ENCODE assay signal across 19 cellular contexts in genomic region chr9:119272500-119273211, GRCh38.
"Had no signal": no experiment of that assay in that cellular context is flagged by ENCODE, and none has a peak within 500 bp of the region (broad histone marks: within the 10 kb centered on the region; RNA-seq: fewer than 3 reads in every experiment).

No MANE protein-coding gene starts in this region.

- H3K9me3 ChIP-seq: mucosa of descending colon, psoas muscle, suprapubic skin had no signal

- H3K4me3 Mint-ChIP-seq: activated CD4-positive, alpha-beta memory T cell treated with anti-CD3 and anti-CD28 coated beads for 36 hours; activated naive CD8-positive, alpha-beta T cell treated with anti-CD3 and anti-CD28 coated beads, Interleukin-2, amount 10 ng/mL, durations not matched to agents 7 days and 5 days; activated T-cell treated with anti-CD3 and anti-CD28 coated beads, Interleukin-2, amount 50 U/mL, for 4 hours; effector memory CD8-positive, alpha-beta T cell; naive thymus-derived CD8-positive, alpha-beta T cell; T-helper 2 cell treated with Interferon-gamma antibody and Interleukin-4, amounts not matched to agents 5 μg/mL and 100 μg/mL, for 36 hours had no signal

- H3K36me3 ChIP-seq: suprapubic skin had no signal

- H3K4me3 ChIP-seq: lung, mucosa of descending colon, psoas muscle, suprapubic skin had no signal

- ATAC-seq: activated T-cell treated with anti-CD3 and anti-CD28 coated beads, Interleukin-2, amount 50 U/mL, for 4 hours; effector memory CD8-positive, alpha-beta T cell; mucosa of descending colon; naive thymus-derived CD8-positive, alpha-beta T cell; stimulated activated naive CD8-positive, alpha-beta T cell treated with anti-CD3 and anti-CD28 coated beads, Interleukin-15, Interleukin-2, amounts not matched to agents 100 U/mL and 50 U/mL, for 24 hours had no signal

- H3K27ac Mint-ChIP-seq: activated CD4-positive, alpha-beta memory T cell treated with anti-CD3 and anti-CD28 coated beads for 36 hours; activated naive CD8-positive, alpha-beta T cell treated with anti-CD3 and anti-CD28 coated beads, Interleukin-2, amount 10 ng/mL, durations not matched to agents 7 days and 5 days; effector memory CD8-positive, alpha-beta T cell; naive thymus-derived CD8-positive, alpha-beta T cell; T-helper 2 cell treated with Interferon-gamma antibody and Interleukin-4, amounts not matched to agents 5 μg/mL and 100 μg/mL, for 36 hours had no signal

- DNase-seq: activated CD4-positive, alpha-beta memory T cell treated with anti-CD3 and anti-CD28 coated beads for 36 hours; activated CD4-positive, alpha-beta T cell treated with anti-CD3 and anti-CD28 coated beads for 1 hour; activated gamma-delta T cell; activated naive CD8-positive, alpha-beta T cell treated with anti-CD3 and anti-CD28 coated beads, Interleukin-2, amount 10 ng/mL, durations not matched to agents 7 days and 5 days; activated T-cell treated with anti-CD3 and anti-CD28 coated beads, Interleukin-2, amount 50 U/mL, for 4 hours; aorta; central memory CD4-positive, alpha-beta T cell; effector memory CD8-positive, alpha-beta T cell; kidney; mucosa of descending colon; naive thymus-derived CD8-positive, alpha-beta T cell; psoas muscle; stimulated activated CD4-positive, alpha-beta T cell treated with anti-CD3 and anti-CD28 coated beads, Interleukin-12 subunit alpha, Interleukin-12 subunit beta, amount 100 ng/mL, for 4 hours; stimulated activated CD4-positive, alpha-beta T cell treated with anti-CD3 and anti-CD28 coated beads, Interleukin-2, amount 100 ng/mL, for 48 hours; stimulated activated naive CD8-positive, alpha-beta T cell treated with anti-CD3 and anti-CD28 coated beads, Interleukin-15, Interleukin-2, amounts not matched to agents 100 U/mL and 50 U/mL, for 24 hours; SW 1271 had no signal

- H3K36me3 Mint-ChIP-seq: activated CD4-positive, alpha-beta memory T cell treated with anti-CD3 and anti-CD28 coated beads for 36 hours; activated naive CD8-positive, alpha-beta T cell treated with anti-CD3 and anti-CD28 coated beads, Interleukin-2, amount 10 ng/mL, durations not matched to agents 7 days and 5 days; naive thymus-derived CD8-positive, alpha-beta T cell had no signal

- H3K4me1 Mint-ChIP-seq: activated naive CD8-positive, alpha-beta T cell treated with anti-CD3 and anti-CD28 coated beads, Interleukin-2, amount 10 ng/mL, durations not matched to agents 7 days and 5 days; naive thymus-derived CD8-positive, alpha-beta T cell had no signal

- H3K27ac ChIP-seq: suprapubic skin had no signal

- H3K27me3 ChIP-seq: suprapubic skin had no signal

- H3K9me3 Mint-ChIP-seq: activated CD4-positive, alpha-beta memory T cell treated with anti-CD3 and anti-CD28 coated beads for 36 hours; activated T-cell treated with anti-CD3 and anti-CD28 coated beads, Interleukin-2, amount 50 U/mL, for 4 hours had no signal

- H3K27me3 Mint-ChIP-seq: activated CD4-positive, alpha-beta memory T cell treated with anti-CD3 and anti-CD28 coated beads for 36 hours; activated naive CD8-positive, alpha-beta T cell treated with anti-CD3 and anti-CD28 coated beads, Interleukin-2, amount 10 ng/mL, durations not matched to agents 7 days and 5 days; effector memory CD8-positive, alpha-beta T cell had no signal
